ENCODE assay signal across 14 cellular contexts in the genomic region with DNA sequence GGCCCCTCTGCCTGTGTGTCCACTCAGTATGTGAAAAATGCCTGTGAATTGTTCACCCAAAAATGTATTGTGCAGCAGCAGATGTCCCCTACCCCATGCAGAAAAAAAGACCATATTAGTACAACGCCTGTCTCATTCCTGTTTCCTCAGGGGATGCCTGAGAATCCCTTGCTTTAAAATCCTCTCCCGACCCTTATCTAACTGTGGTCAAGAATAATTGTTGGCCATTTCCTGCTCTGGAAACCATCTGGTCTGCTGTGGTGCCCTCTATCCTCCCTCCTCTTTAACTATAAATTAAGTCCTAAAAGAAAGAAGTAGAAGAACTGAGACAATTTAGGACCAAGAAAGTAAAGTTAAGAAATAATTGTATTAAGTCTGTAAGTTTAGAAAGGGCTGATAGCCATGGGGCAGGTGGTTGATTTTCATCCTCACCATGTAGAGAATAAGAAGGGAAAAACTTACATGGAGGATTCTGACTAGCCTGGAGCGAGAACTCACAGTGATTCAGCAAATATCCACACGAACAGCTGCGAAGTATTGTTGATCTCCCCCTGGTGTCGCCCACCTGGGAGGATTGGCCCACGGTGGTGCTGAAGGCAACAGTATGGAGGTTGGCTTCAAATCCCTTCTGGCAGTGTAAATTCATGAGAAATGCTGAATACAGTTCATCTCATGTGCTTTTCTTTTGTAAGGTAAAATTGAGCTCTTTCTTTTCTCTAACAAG.
A peak's percentile ranks its signal among the peaks of the same experiment; 100 is the strongest.
DNase-seq lines count a peak whose midpoint lies in the region; ATAC-seq and TF ChIP-seq lines count a peak whose summit lies in the region.
"Had no signal": no experiment of that assay in that cellular context is flagged by ENCODE, and none has a peak within 500 bp of the region (broad histone marks: within the 10 kb centered on the region; RNA-seq: fewer than 3 reads in every experiment).

No MANE protein-coding gene starts in this region.

- no peak overlapping the region for H3K9ac ChIP-seq in muscle layer of colon (ENCODE audit: low read length)

- no peaks in the 10 kb centered on the region for H3K9me3 ChIP-seq in left ventricle myocardium inferior (replicated peaks)
- H3K9me3 ChIP-seq in muscle layer of colon (ENCODE audit: low read length): no peaks in the 10 kb centered on the region
- H3K9me3 ChIP-seq in uterus: no peaks in the 10 kb centered on the region
- H3K9me3 ChIP-seq: A549 had no signal

- H3K4me3 ChIP-seq in left ventricle myocardium inferior (no peak overlapping the region), muscle layer of colon (ENCODE audit: low read depth in 1 of 2, low read length in 2 of 2) (no peak overlapping the region), uterus (no peak overlapping the region)
- H3K4me3 ChIP-seq: A549 had no signal

- H3K36me3 ChIP-seq in left ventricle myocardium inferior: no peaks in the 10 kb centered on the region
- H3K36me3 ChIP-seq in muscle layer of colon (ENCODE audit: insufficient read depth, low read length): no peaks in the 10 kb centered on the region
- no peaks in the 10 kb centered on the region for H3K36me3 ChIP-seq in uterus

- no peak for TF ChIP-seq POLR2A in uterus (IDR thresholded peaks at IDR 0.05)

- TF ChIP-seq CTCF in left ventricle myocardium inferior (IDR thresholded peaks at IDR 0.05; ENCODE audit: borderline replicate concordance) (no peak), uterus (IDR thresholded peaks at IDR 0.05) (no peak)

- ATAC-seq in Right ventricle myocardium inferior: no peak
- no peak for ATAC-seq in GM21360 (IDR thresholded peaks at IDR 0.05; ENCODE audit: unreplicated experiment)
- ATAC-seq in GM19455 (IDR thresholded peaks at IDR 0.05; ENCODE audit: unreplicated experiment): no peak
- ATAC-seq: A549; naive thymus-derived CD8-positive, alpha-beta T cell; Panc1 had no signal

- no peak for DNase-seq in left ventricle myocardium inferior
- no peak for DNase-seq in Right ventricle myocardium inferior (ENCODE audit: missing footprints)
- peak; percentile 27 for DNase-seq in dedifferentiated amniotic fluid mesenchymal stem cell (ENCODE audit: extremely low spot score)
- peak in 1 of 2 donors; percentile 11 for DNase-seq in uterus
- DNase-seq in SHP77 (lab: John Stamatoyannopoulos, UW): no peak
- DNase-seq: Calu3; immature natural killer cell; naive thymus-derived CD8-positive, alpha-beta T cell; small intestine had no signal

- H3K4me1 ChIP-seq in left ventricle myocardium inferior (peaks cover 97% of the 10 kb centered on the region), muscle layer of colon (ENCODE audit: insufficient read depth, low read length) (peaks cover 68% of the 10 kb centered on the region), uterus (peaks cover 16 to 30% of the 10 kb centered on the region in 2 donors)

- H3K27ac ChIP-seq in left ventricle myocardium inferior (replicated peaks): peak overlapping the region; percentile 62
- H3K27ac ChIP-seq in muscle layer of colon (ENCODE audit: low read depth, low read length): peak overlapping the region; percentile 22
- H3K27ac ChIP-seq in uterus: peak overlapping the region; percentile 96 to 98

- H3K27me3 ChIP-seq in left ventricle myocardium inferior (ENCODE audit: low read depth): no peaks in the 10 kb centered on the region
- no peaks in the 10 kb centered on the region for H3K27me3 ChIP-seq in muscle layer of colon (ENCODE audit: control insufficient read depth in 1 of 2, insufficient read depth in 2 of 2, low read length in 2 of 2)
- no peaks in the 10 kb centered on the region for H3K27me3 ChIP-seq in uterus

- intact Hi-C loops in left ventricle myocardium inferior (cut with micrococcal nuclease) (no loop called here), Right ventricle myocardium inferior (cut with DNase I) (no loop called here), uterus (cut with DNase I; ENCODE audit: low total_unique reads) (no loop called here)

Comparison
In these comparisons a context has a peak if more than half of its experiments do, and no peak if none do; other contexts are left out.
1. H3K27ac ChIP-seq: peak in every context shown above with its lines; median percentile 97 in uterus; 62 in left ventricle myocardium inferior; 22 in muscle layer of colon.